ENCODE assay signal across 1 cellular context in genomic region chr2:9897331-9897737, GRCh38.
TF ChIP-seq lines count a peak whose summit lies in the region.

No MANE protein-coding gene starts in this region.

TF ChIP-seq in IMR-90, 13 proteins besides CTCF, POLR2A, EP300 and RAD21 (continued from another document):
- no peak for TF ChIP-seq NFE2L2 (IDR thresholded peaks at IDR 0.05; ENCODE audit: low read depth, low read length)
- 0 out of 2 replicates have a peak, but pooled peaks have one; percentile 6 for TF ChIP-seq SMC3 (IDR thresholded peaks at IDR 0.05; ENCODE audit: low read depth, low read length)
- TF ChIP-seq BHLHE40 (IDR thresholded peaks at IDR 0.05; ENCODE audit: low read depth, low read length) = no peak
- TF ChIP-seq CEBPB (IDR thresholded peaks at IDR 0.05; ENCODE audit: low read depth, low read length) = peak; percentile 56; the same call in 1 of the 2 replicates
- no peak for TF ChIP-seq ELK1 (IDR thresholded peaks at IDR 0.05; ENCODE audit: borderline replicate concordance, low read depth, low read length)
- no peak for TF ChIP-seq MXI1 (IDR thresholded peaks at IDR 0.05; ENCODE audit: borderline replicate concordance, low read depth, low read length)
- no peak for TF ChIP-seq USF2 (IDR thresholded peaks at IDR 0.05; ENCODE audit: low read depth, low read length)
- TF ChIP-seq MAZ (IDR thresholded peaks at IDR 0.05; ENCODE audit: borderline replicate concordance, low read depth, low read length) = no peak
- no peak for TF ChIP-seq RFX5 (IDR thresholded peaks at IDR 0.05; ENCODE audit: low read depth, low read length)
- no peak for TF ChIP-seq RCOR1 (IDR thresholded peaks at IDR 0.05; ENCODE audit: insufficient replicate concordance, low read length)
